ENCODE assay signal across 31 cellular contexts in genomic region chr4:66687393-66687971, GRCh38.
"Had no signal": no experiment of that assay in that cellular context is flagged by ENCODE, and none has a peak within 500 bp of the region (broad histone marks: within the 10 kb centered on the region; RNA-seq: fewer than 3 reads in every experiment).

No MANE protein-coding gene starts in this region.

- H3K27ac Mint-ChIP-seq: activated CD4-positive, alpha-beta memory T cell treated with anti-CD3 and anti-CD28 coated beads for 36 hours; activated CD4-positive, alpha-beta T cell treated with anti-CD3 and anti-CD28 coated beads for 36 hours; activated CD4-positive, alpha-beta T cell treated with anti-CD3 and anti-CD28 coated beads, Interleukin-2, amount 10 ng/mL, durations not matched to agents 24 days and 14 days; activated CD8-positive, alpha-beta memory T cell treated with anti-CD3 and anti-CD28 coated beads, Interleukin-2, amount 10 ng/mL, durations not matched to agents 7 days and 5 days; activated CD8-positive, alpha-beta T cell treated with anti-CD3 and anti-CD28 coated beads, Interleukin-2, amount 10 ng/mL, durations not matched to agents 7 days and 5 days; activated naive CD4-positive, alpha-beta T cell treated with anti-CD3 and anti-CD28 coated beads for 36 hours; activated naive CD4-positive, alpha-beta T cell treated with anti-CD3 and anti-CD28 coated beads, Interleukin-2, amount 50 U/mL, for 24 hours; activated naive CD8-positive, alpha-beta T cell treated with anti-CD3 and anti-CD28 coated beads for 36 hours; activated naive CD8-positive, alpha-beta T cell treated with anti-CD3 and anti-CD28 coated beads, Interleukin-2, amount 50 U/mL, for 24 hours; activated T-helper 1 cell treated with anti-CD3 and anti-CD28 coated beads, Interleukin-12 subunit alpha, Interleukin-12 subunit beta, Interleukin-2, Interleukin-4 antibody, amounts not matched to agents 30 ng/mL and 10 ng/mL and 1 ng/mL, durations not matched to agents 14 hours and 24 hours and 36 hours; activated T-helper 2 cell treated with anti-CD3 and anti-CD28 coated beads, Interferon-gamma antibody, Interleukin-2, Interleukin-4, amounts not matched to agents 10 μg/mL and 5 μg/mL and 100 μg/mL, durations not matched to agents 14 hours and 24 hours and 36 hours; effector memory CD8-positive, alpha-beta T cell had no signal

- H3K4me1 Mint-ChIP-seq: activated CD4-positive, alpha-beta T cell treated with anti-CD3 and anti-CD28 coated beads for 36 hours; activated CD4-positive, alpha-beta T cell treated with anti-CD3 and anti-CD28 coated beads, Interleukin-2, amount 10 ng/mL, durations not matched to agents 24 days and 14 days; activated CD8-positive, alpha-beta memory T cell treated with anti-CD3 and anti-CD28 coated beads, Interleukin-2, amount 10 ng/mL, durations not matched to agents 7 days and 5 days; activated naive CD4-positive, alpha-beta T cell treated with anti-CD3 and anti-CD28 coated beads, Interleukin-2, amount 50 U/mL, for 24 hours; activated naive CD8-positive, alpha-beta T cell treated with anti-CD3 and anti-CD28 coated beads for 36 hours; activated naive CD8-positive, alpha-beta T cell treated with anti-CD3 and anti-CD28 coated beads, Interleukin-2, amount 50 U/mL, for 24 hours had no signal

- H3K36me3 Mint-ChIP-seq: activated CD4-positive, alpha-beta memory T cell treated with anti-CD3 and anti-CD28 coated beads for 36 hours; activated CD8-positive, alpha-beta memory T cell treated with anti-CD3 and anti-CD28 coated beads, Interleukin-2, amount 10 ng/mL, durations not matched to agents 7 days and 5 days; activated naive CD4-positive, alpha-beta T cell treated with anti-CD3 and anti-CD28 coated beads, Interleukin-2, amount 50 U/mL, for 24 hours; activated naive CD8-positive, alpha-beta T cell treated with anti-CD3 and anti-CD28 coated beads for 36 hours had no signal

- DNase-seq: activated CD4-positive, alpha-beta memory T cell treated with anti-CD3 and anti-CD28 coated beads for 36 hours; activated CD4-positive, alpha-beta T cell treated with anti-CD3 and anti-CD28 coated beads for 36 hours; activated CD4-positive, alpha-beta T cell treated with anti-CD3 and anti-CD28 coated beads, Interleukin-2, amount 10 ng/mL, durations not matched to agents 24 days and 14 days; activated CD4-positive, CD25-positive, alpha-beta regulatory T cell; activated CD4-positive, CD25-positive, alpha-beta regulatory T cell treated with anti-CD3 and anti-CD28 coated beads, Interleukin-2, amount 50 U/mL, for 72 hours; activated CD8-positive, alpha-beta memory T cell treated with anti-CD3 and anti-CD28 coated beads, Interleukin-2, amount 10 ng/mL, durations not matched to agents 7 days and 5 days; activated CD8-positive, alpha-beta memory T cell treated with anti-CD3 and anti-CD28 coated beads, Interleukin-2, amount 50 U/mL, for 4 hours; activated CD8-positive, alpha-beta T cell treated with anti-CD3 and anti-CD28 coated beads, Interleukin-2, amount 10 ng/mL, durations not matched to agents 7 days and 5 days; activated effector memory CD4-positive, alpha-beta T cell treated with anti-CD3 and anti-CD28 coated beads, Interleukin-2, amount 50 U/mL, for 16 hours; activated naive CD4-positive, alpha-beta T cell treated with anti-CD3 and anti-CD28 coated beads for 36 hours; activated naive CD8-positive, alpha-beta T cell treated with anti-CD3 and anti-CD28 coated beads for 36 hours; activated naive CD8-positive, alpha-beta T cell treated with anti-CD3 and anti-CD28 coated beads, Interleukin-2, amount 50 U/mL, for 24 hours; activated T-cell treated with anti-CD3 and anti-CD28 coated beads, Interleukin-2, amount 50 U/mL, for 1 hour; activated T-cell treated with anti-CD3 and anti-CD28 coated beads, Interleukin-2, amount 50 U/mL, for 48 hours; adrenal gland; amygdala; aorta; body of pancreas; caudate nucleus; cortex of kidney; dermis blood vessel endothelial cell; effector CD4-positive, alpha-beta T cell; effector memory CD8-positive, alpha-beta T cell; erythroblast; foreskin keratinocyte; gastrocnemius medialis; heart right ventricle; T-helper 2 cell had no signal

- H3K9me3 Mint-ChIP-seq: activated CD4-positive, alpha-beta T cell treated with anti-CD3 and anti-CD28 coated beads, Interleukin-2, amount 10 ng/mL, durations not matched to agents 24 days and 14 days; activated naive CD4-positive, alpha-beta T cell treated with anti-CD3 and anti-CD28 coated beads, Interleukin-2, amount 50 U/mL, for 24 hours; activated naive CD8-positive, alpha-beta T cell treated with anti-CD3 and anti-CD28 coated beads, Interleukin-2, amount 50 U/mL, for 24 hours; activated T-helper 1 cell treated with anti-CD3 and anti-CD28 coated beads, Interleukin-12 subunit alpha, Interleukin-12 subunit beta, Interleukin-2, Interleukin-4 antibody, amounts not matched to agents 30 ng/mL and 10 ng/mL and 1 ng/mL, durations not matched to agents 14 hours and 24 hours and 36 hours; activated T-helper 2 cell treated with anti-CD3 and anti-CD28 coated beads, Interferon-gamma antibody, Interleukin-2, Interleukin-4, amounts not matched to agents 10 μg/mL and 5 μg/mL and 100 μg/mL, durations not matched to agents 14 hours and 24 hours and 36 hours had no signal

- H3K4me3 Mint-ChIP-seq: activated CD4-positive, alpha-beta memory T cell treated with anti-CD3 and anti-CD28 coated beads for 36 hours; activated CD4-positive, alpha-beta T cell treated with anti-CD3 and anti-CD28 coated beads for 36 hours; activated CD4-positive, alpha-beta T cell treated with anti-CD3 and anti-CD28 coated beads, Interleukin-2, amount 10 ng/mL, durations not matched to agents 24 days and 14 days; activated CD8-positive, alpha-beta memory T cell treated with anti-CD3 and anti-CD28 coated beads, Interleukin-2, amount 10 ng/mL, durations not matched to agents 7 days and 5 days; activated CD8-positive, alpha-beta T cell treated with anti-CD3 and anti-CD28 coated beads, Interleukin-2, amount 10 ng/mL, durations not matched to agents 7 days and 5 days; activated naive CD4-positive, alpha-beta T cell treated with anti-CD3 and anti-CD28 coated beads for 36 hours; activated naive CD4-positive, alpha-beta T cell treated with anti-CD3 and anti-CD28 coated beads, Interleukin-2, amount 50 U/mL, for 24 hours; activated naive CD8-positive, alpha-beta T cell treated with anti-CD3 and anti-CD28 coated beads for 36 hours; activated naive CD8-positive, alpha-beta T cell treated with anti-CD3 and anti-CD28 coated beads, Interleukin-2, amount 50 U/mL, for 24 hours; activated T-helper 1 cell treated with anti-CD3 and anti-CD28 coated beads, Interleukin-12 subunit alpha, Interleukin-12 subunit beta, Interleukin-2, Interleukin-4 antibody, amounts not matched to agents 30 ng/mL and 10 ng/mL and 1 ng/mL, durations not matched to agents 14 hours and 24 hours and 36 hours; effector memory CD8-positive, alpha-beta T cell had no signal

- H3K27me3 Mint-ChIP-seq: activated CD4-positive, alpha-beta memory T cell treated with anti-CD3 and anti-CD28 coated beads for 36 hours; activated CD4-positive, alpha-beta T cell treated with anti-CD3 and anti-CD28 coated beads for 36 hours; activated CD4-positive, alpha-beta T cell treated with anti-CD3 and anti-CD28 coated beads, Interleukin-2, amount 10 ng/mL, durations not matched to agents 24 days and 14 days; activated CD8-positive, alpha-beta memory T cell treated with anti-CD3 and anti-CD28 coated beads, Interleukin-2, amount 10 ng/mL, durations not matched to agents 7 days and 5 days; activated naive CD4-positive, alpha-beta T cell treated with anti-CD3 and anti-CD28 coated beads, Interleukin-2, amount 50 U/mL, for 24 hours; activated naive CD8-positive, alpha-beta T cell treated with anti-CD3 and anti-CD28 coated beads for 36 hours; activated naive CD8-positive, alpha-beta T cell treated with anti-CD3 and anti-CD28 coated beads, Interleukin-2, amount 50 U/mL, for 24 hours; effector memory CD8-positive, alpha-beta T cell had no signal
